ENCODE assay signal across 1 cellular context in the genomic region with DNA sequence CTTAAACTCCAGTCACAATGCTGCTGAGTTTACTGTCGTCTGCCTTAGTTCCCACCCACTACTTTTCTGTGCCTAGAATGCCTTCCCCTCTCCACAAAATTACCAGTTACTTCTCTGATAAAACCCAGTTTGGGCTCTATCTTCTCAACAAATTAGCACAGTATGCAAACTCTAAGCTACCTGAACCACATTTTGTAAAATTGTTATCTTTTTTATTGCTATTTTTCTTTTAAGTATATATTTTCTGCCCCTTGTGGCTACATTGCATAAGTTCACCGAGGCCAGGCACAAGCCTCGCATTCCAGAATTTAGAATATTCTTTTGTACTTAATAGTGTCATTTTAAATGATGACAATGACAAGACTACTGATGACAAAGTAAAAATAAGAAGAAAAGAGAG.
TF ChIP-seq lines count a peak whose summit lies in the region.

No MANE protein-coding gene starts in this region.

TF ChIP-seq in IMR-90, 13 proteins besides CTCF, POLR2A, EP300 and RAD21:
- no peak for TF ChIP-seq MAFK (IDR thresholded peaks at IDR 0.05; ENCODE audit: low read depth, low read length)
- TF ChIP-seq CHD1 (IDR thresholded peaks at IDR 0.05; ENCODE audit: low read depth, low read length): no peak
- TF ChIP-seq NFE2L2 (IDR thresholded peaks at IDR 0.05; ENCODE audit: low read depth, low read length): no peak
- no peak for TF ChIP-seq RFX5 (IDR thresholded peaks at IDR 0.05; ENCODE audit: low read depth, low read length)
- TF ChIP-seq FOS (IDR thresholded peaks at IDR 0.05; ENCODE audit: low read depth, low read length): no peak
- no peak for TF ChIP-seq BHLHE40 (IDR thresholded peaks at IDR 0.05; ENCODE audit: low read depth, low read length)
- no peak for TF ChIP-seq RCOR1 (IDR thresholded peaks at IDR 0.05; ENCODE audit: insufficient replicate concordance, low read length)
- TF ChIP-seq CEBPB (IDR thresholded peaks at IDR 0.05; ENCODE audit: low read depth, low read length): no peak
- TF ChIP-seq, protein P1, sequence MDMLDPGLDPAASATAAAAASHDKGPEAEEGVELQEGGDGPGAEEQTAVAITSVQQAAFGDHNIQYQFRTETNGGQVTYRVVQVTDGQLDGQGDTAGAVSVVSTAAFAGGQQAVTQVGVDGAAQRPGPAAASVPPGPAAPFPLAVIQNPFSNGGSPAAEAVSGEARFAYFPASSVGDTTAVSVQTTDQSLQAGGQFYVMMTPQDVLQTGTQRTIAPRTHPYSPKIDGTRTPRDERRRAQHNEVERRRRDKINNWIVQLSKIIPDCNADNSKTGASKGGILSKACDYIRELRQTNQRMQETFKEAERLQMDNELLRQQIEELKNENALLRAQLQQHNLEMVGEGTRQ (IDR thresholded peaks at IDR 0.05; ENCODE audit: low read depth, low read length): no peak
- no peak for TF ChIP-seq SMC3 (IDR thresholded peaks at IDR 0.05; ENCODE audit: low read depth, low read length)
- no peak for TF ChIP-seq MAZ (IDR thresholded peaks at IDR 0.05; ENCODE audit: borderline replicate concordance, low read depth, low read length)
